15 cellular contexts compared by ENCODE assay signal in genomic region chr5:141809697-141810096, GRCh38.
DNase-seq lines count a peak whose midpoint lies in the region; ATAC-seq, FAIRE-seq and TF ChIP-seq lines count a peak whose summit lies in the region.
"Had no signal": no experiment of that assay in that cellular context is flagged by ENCODE, and none has a peak within 500 bp of the region (broad histone marks: within the 10 kb centered on the region; RNA-seq: fewer than 3 reads in every experiment).

No MANE protein-coding gene starts in this region.

- H2AFZ ChIP-seq in OCI-LY7 (ENCODE audit: low read length) = no peak overlapping the region

- no peak overlapping the region for H3K4me3 ChIP-seq in OCI-LY7 (ENCODE audit: low read depth, low read length, poor library complexity, severe bottlenecking)
- H3K4me3 ChIP-seq: HAP-1 had no signal

- TF ChIP-seq CTCF in D721Med (IDR thresholded peaks at IDR 0.05; ENCODE audit: insufficient read depth, missing control alignments) (no peak), OCI-LY7 (conservative IDR thresholded peaks at IDR 0.05; ENCODE audit: low read length) (no peak)

- FAIRE-seq in D721Med (lab: Jason Lieb, UNC) = no peak
- FAIRE-seq: GM18507 had no signal

- DNase-seq in D721Med (ENCODE audit: insufficient read length, low spot score) (peak; percentile 64), retina (peak; percentile 31), OCI-LY7 (ENCODE audit: low spot score) (no peak), COLO829 (ENCODE audit: low spot score) (no peak)
- no peak for DNase-seq in stimulated activated CD4-positive, alpha-beta T cell treated with anti-CD3 and anti-CD28 coated beads, Interleukin-2, amount 100 ng/mL, for 48 hours
- DNase-seq: Caco-2; CD8-positive, alpha-beta T cell; DMS53; GOT3 had no signal

- intact Hi-C loops in OCI-LY7 (cut with micrococcal nuclease; ENCODE audit: unreplicated experiment) = loop anchor here (5.0 kb wide), 1 partner anchor 68 kb away; the partner anchor contains the start of gene PCDH1

- POLR2A ChIA-PET in OCI-LY7 (lab: Charles Lee) = no interaction called here

- H3K4me1 ChIP-seq in OCI-LY7 (ENCODE audit: insufficient read depth, low read length, poor library complexity, severe bottlenecking) = peaks cover 12% of the 10 kb centered on the region
- H3K4me1 ChIP-seq: Caco-2, HAP-1 had no signal

- no TSS peak for BruUV-seq in OCI-LY7 (replicated peaks; lab: Mats Ljungman, UMichigan)

- H3K9me2 ChIP-seq in OCI-LY7 (ENCODE audit: insufficient read depth, low read length) = no peaks in the 10 kb centered on the region

- no peak for ATAC-seq in HG03520 (IDR thresholded peaks at IDR 0.05; ENCODE audit: unreplicated experiment)
- ATAC-seq: CD8-positive, alpha-beta T cell had no signal

- H3K79me2 ChIP-seq in OCI-LY7 (ENCODE audit: insufficient read depth, low read depth, low read length) = no peaks in the 10 kb centered on the region

- no peaks in the 10 kb centered on the region for H4K20me1 ChIP-seq in OCI-LY7 (ENCODE audit: insufficient read depth, low read length)

- no peaks in the 10 kb centered on the region for H3K9me3 ChIP-seq in OCI-LY7 (ENCODE audit: low read length)
- H3K9me3 ChIP-seq: Caco-2, HAP-1 had no signal

- no peak overlapping the region for H3K4me2 ChIP-seq in OCI-LY7 (ENCODE audit: low read length)

- peak overlapping the region; percentile 9 for H3K27ac ChIP-seq in angular gyrus (ENCODE audit: low read depth, low read length)
- peak overlapping the region; percentile 29 for H3K27ac ChIP-seq in cingulate gyrus (ENCODE audit: low read depth, low read length)
- H3K27ac ChIP-seq in OCI-LY7 (ENCODE audit: low read depth, low read length, poor library complexity, severe bottlenecking) = no peak overlapping the region
- H3K27ac ChIP-seq: 22Rv1 had no signal

- CTCF ChIA-PET in OCI-LY7 (lab: Charles Lee; ENCODE audit: unreplicated experiment) = no interaction called here

- no peaks in the 10 kb centered on the region for H3K36me3 ChIP-seq in OCI-LY7 (ENCODE audit: insufficient read depth, low read length)
- H3K36me3 ChIP-seq: HAP-1 had no signal

Comparison
In these comparisons a context has a peak if more than half of its experiments do, and no peak if none do; other contexts are left out.
1. DNase-seq: peak in D721Med (single experiment) and retina (single experiment); none in stimulated activated CD4-positive, alpha-beta T cell treated with anti-CD3 and anti-CD28 coated beads, Interleukin-2, amount 100 ng/mL, for 48 hours (0 of 2), OCI-LY7 (single experiment) and COLO829 (single experiment).